ENCODE assay signal across 10 cellular contexts in the genomic region with DNA sequence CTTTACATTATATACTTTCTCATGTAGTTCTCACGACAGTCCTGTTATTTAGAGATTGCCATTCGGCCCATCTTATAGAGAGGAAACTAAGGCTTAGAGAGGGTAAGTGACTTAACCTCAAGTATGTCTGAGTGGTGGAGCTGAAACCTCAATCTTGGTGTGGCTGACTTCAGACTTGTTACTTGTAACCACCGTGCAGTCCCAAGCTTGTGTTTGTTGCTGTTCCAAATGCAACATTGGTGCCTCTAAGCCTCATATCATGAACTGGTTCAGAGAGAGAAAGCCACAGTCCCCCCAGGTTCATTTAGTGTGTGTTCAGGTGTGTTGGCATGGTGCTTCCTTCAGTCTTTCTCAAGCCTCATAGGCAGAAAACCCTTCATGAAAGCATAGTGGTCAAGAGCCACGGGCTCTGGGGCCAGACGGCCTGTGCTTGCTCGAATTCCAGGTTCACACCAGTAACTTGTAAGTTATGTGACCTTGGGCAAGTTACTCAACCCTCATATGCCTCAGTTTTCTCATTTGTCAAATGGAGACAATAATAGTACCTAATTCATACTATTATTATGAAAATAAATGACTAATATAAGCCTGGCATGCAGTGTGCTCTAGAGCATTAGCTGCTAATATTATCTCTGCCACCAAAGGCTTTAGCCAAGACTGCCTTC. TPM values are rescaled to one million over a fixed set of nuclear protein-coding genes. Genes with fewer than 3 reads are reported as not detected.
DNase-seq lines count a peak whose midpoint lies in the region; ATAC-seq, FAIRE-seq and TF ChIP-seq lines count a peak whose summit lies in the region.
"Had no signal": no experiment of that assay in that cellular context is flagged by ENCODE, and none has a peak within 500 bp of the region (broad histone marks: within the 10 kb centered on the region; RNA-seq: fewer than 3 reads in every experiment).

No MANE protein-coding gene starts in this region.

- H3K9me3 Mint-ChIP-seq in GM23338 (no peaks in the 10 kb centered on the region), glutamatergic neuron (ENCODE audit: unreplicated experiment) (peaks cover 1% of the 10 kb centered on the region), nephron progenitor cell (no peaks in the 10 kb centered on the region)

- H3K27me3 Mint-ChIP-seq in GM23338 (ENCODE audit: insufficient read depth, low read depth, poor library complexity) (peaks cover 4% of the 10 kb centered on the region), glutamatergic neuron (ENCODE audit: unreplicated experiment) (peaks cover 7% of the 10 kb centered on the region), nephron progenitor cell (ENCODE audit: low read depth, poor library complexity) (peaks cover 6% of the 10 kb centered on the region)

- H3K4me1 Mint-ChIP-seq in GM23338 (peaks cover 43% of the 10 kb centered on the region), glutamatergic neuron (ENCODE audit: low read depth, unreplicated experiment) (no peaks in the 10 kb centered on the region), nephron progenitor cell (peaks cover 21% of the 10 kb centered on the region)

- no peaks in the 10 kb centered on the region for H3K27me3 ChIP-seq in GM23338 (ENCODE audit: insufficient read depth)

- H3K36me3 Mint-ChIP-seq in GM23338 (ENCODE audit: low read depth) (peaks cover 41% of the 10 kb centered on the region), glutamatergic neuron (ENCODE audit: unreplicated experiment) (no peaks in the 10 kb centered on the region), nephron progenitor cell (ENCODE audit: low read depth) (no peaks in the 10 kb centered on the region)

- TF ChIP-seq CTCF in GM23338 (conservative IDR thresholded peaks at IDR 0.05; ENCODE audit: low read depth in 2 of 2) (no peak), glutamatergic neuron (IDR thresholded peaks at IDR 0.05; ENCODE audit: partially characterized antibody, unreplicated experiment) (no peak), nephron progenitor cell (IDR thresholded peaks at IDR 0.05) (no peak)

- H3F3A ChIP-seq in GM23338 (replicated peaks; ENCODE audit: low read depth): peaks cover 27% of the 10 kb centered on the region

- H3K4me3 Mint-ChIP-seq in GM23338 (no peak overlapping the region), glutamatergic neuron (ENCODE audit: unreplicated experiment) (no peak overlapping the region), nephron progenitor cell (no peak overlapping the region)

- H3K27ac Mint-ChIP-seq in GM23338: peak overlapping the region; percentile 18; the same call in 1 of the 2 replicates
- no peak overlapping the region for H3K27ac Mint-ChIP-seq in glutamatergic neuron (ENCODE audit: unreplicated experiment)
- no peak overlapping the region for H3K27ac Mint-ChIP-seq in nephron progenitor cell

- H3K4me3 ChIP-seq in GM23338: no peak overlapping the region
- H3K4me3 ChIP-seq: lung had no signal

- no peak overlapping the region for H2AFZ ChIP-seq in GM23338

- DNase-seq in GM23338 (ENCODE audit: low spot score) (no peak), MV-4-11 (lab: John Stamatoyannopoulos, UW) (peak; percentile 83), kidney glomerular epithelial cell (lab: John Stamatoyannopoulos, UW) (peak; percentile 25), NCI-H524 treated with DMSO at 0.1 percent for 48 hours (lab: John Stamatoyannopoulos, UW) (no peak), glutamatergic neuron (no peak), urothelium cell line (ENCODE audit: low spot score) (no peak), nephron progenitor cell (no peak)
- DNase-seq: NCI-H82 had no signal

- H3K4me2 ChIP-seq in GM23338: no peak overlapping the region

- peaks cover 21% of the 10 kb centered on the region for H3K4me1 ChIP-seq in GM23338 (ENCODE audit: insufficient read depth)

- peaks cover 41% of the 10 kb centered on the region for H3K79me2 ChIP-seq in GM23338 (replicated peaks; ENCODE audit: insufficient read depth)

- no peaks in the 10 kb centered on the region; the same call in 1 of the 2 replicates for H3K36me3 ChIP-seq in GM23338 (ENCODE audit: insufficient read depth)

- peak; percentile 75 for ATAC-seq in GM18858 (IDR thresholded peaks at IDR 0.05; ENCODE audit: unreplicated experiment)
- no peak for ATAC-seq in GM23338

- peak overlapping the region; percentile 17; the same call in 1 of the 2 replicates for H3K27ac ChIP-seq in GM23338 (ENCODE audit: low read depth)

- no peak for FAIRE-seq in urothelium cell line (lab: Jason Lieb, UNC)

- H4K20me1 ChIP-seq in GM23338 (replicated peaks; ENCODE audit: insufficient read depth): peaks cover 5% of the 10 kb centered on the region

- no peaks in the 10 kb centered on the region for H3K9me2 ChIP-seq in GM23338 (ENCODE audit: insufficient read depth)

TF ChIP-seq in GM23338, 12 proteins besides CTCF, POLR2A, EP300 and RAD21:
- TF ChIP-seq POLR2AphosphoS5 (IDR thresholded peaks at IDR 0.05; ENCODE audit: low read depth) (no peak), JUNB (IDR thresholded peaks at IDR 0.05; ENCODE audit: unreplicated experiment) (no peak), STAT1 (IDR thresholded peaks at IDR 0.05; ENCODE audit: unreplicated experiment) (no peak), NANOG (IDR thresholded peaks at IDR 0.05; ENCODE audit: borderline replicate concordance) (no peak)
- TF ChIP-seq, protein P1, sequence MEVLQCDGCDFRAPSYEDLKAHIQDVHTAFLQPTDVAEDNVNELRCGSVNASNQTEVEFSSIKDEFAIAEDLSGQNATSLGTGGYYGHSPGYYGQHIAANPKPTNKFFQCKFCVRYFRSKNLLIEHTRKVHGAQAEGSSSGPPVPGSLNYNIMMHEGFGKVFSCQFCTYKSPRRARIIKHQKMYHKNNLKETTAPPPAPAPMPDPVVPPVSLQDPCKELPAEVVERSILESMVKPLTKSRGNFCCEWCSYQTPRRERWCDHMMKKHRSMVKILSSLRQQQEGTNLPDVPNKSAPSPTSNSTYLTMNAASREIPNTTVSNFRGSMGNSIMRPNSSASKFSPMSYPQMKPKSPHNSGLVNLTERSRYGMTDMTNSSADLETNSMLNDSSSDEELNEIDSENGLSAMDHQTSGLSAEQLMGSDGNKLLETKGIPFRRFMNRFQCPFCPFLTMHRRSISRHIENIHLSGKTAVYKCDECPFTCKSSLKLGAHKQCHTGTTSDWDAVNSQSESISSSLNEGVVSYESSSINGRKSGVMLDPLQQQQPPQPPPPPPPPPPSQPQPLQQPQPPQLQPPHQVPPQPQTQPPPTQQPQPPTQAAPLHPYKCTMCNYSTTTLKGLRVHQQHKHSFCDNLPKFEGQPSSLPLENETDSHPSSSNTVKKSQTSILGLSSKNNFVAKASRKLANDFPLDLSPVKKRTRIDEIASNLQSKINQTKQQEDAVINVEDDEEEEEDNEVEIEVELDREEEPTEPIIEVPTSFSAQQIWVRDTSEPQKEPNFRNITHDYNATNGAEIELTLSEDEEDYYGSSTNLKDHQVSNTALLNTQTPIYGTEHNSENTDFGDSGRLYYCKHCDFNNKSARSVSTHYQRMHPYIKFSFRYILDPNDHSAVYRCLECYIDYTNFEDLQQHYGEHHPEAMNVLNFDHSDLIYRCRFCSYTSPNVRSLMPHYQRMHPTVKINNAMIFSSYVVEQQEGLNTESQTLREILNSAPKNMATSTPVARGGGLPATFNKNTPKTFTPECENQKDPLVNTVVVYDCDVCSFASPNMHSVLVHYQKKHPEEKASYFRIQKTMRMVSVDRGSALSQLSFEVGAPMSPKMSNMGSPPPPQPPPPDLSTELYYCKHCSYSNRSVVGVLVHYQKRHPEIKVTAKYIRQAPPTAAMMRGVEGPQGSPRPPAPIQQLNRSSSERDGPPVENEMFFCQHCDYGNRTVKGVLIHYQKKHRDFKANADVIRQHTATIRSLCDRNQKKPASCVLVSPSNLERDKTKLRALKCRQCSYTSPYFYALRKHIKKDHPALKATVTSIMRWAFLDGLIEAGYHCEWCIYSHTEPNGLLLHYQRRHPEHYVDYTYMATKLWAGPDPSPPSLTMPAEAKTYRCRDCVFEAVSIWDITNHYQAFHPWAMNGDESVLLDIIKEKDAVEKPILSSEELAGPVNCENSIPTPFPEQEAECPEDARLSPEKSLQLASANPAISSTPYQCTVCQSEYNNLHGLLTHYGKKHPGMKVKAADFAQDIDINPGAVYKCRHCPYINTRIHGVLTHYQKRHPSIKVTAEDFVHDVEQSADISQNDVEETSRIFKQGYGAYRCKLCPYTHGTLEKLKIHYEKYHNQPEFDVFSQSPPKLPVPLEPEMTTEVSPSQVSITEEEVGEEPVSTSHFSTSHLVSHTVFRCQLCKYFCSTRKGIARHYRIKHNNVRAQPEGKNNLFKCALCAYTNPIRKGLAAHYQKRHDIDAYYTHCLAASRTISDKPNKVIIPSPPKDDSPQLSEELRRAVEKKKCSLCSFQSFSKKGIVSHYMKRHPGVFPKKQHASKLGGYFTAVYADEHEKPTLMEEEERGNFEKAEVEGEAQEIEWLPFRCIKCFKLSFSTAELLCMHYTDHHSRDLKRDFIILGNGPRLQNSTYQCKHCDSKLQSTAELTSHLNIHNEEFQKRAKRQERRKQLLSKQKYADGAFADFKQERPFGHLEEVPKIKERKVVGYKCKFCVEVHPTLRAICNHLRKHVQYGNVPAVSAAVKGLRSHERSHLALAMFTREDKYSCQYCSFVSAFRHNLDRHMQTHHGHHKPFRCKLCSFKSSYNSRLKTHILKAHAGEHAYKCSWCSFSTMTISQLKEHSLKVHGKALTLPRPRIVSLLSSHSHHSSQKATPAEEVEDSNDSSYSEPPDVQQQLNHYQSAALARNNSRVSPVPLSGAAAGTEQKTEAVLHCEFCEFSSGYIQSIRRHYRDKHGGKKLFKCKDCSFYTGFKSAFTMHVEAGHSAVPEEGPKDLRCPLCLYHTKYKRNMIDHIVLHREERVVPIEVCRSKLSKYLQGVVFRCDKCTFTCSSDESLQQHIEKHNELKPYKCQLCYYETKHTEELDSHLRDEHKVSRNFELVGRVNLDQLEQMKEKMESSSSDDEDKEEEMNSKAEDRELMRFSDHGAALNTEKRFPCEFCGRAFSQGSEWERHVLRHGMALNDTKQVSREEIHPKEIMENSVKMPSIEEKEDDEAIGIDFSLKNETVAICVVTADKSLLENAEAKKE (CRISPR knock-in tag; IDR thresholded peaks at IDR 0.05): no peak

RNA-seq across cellular contexts. Expression of a gene that starts 39.9 kb away (rescaled TPM):
- total RNA-seq in GM23338 (2014; rRNA removed; shearing (Covaris generic)): 142 TPM in 2 replicates
- 58.1 and 64.1 TPM in 2 replicates for polyA plus RNA-seq in GM23338 (2016; fragmentation: Nextera tagmentation; extraction: Ambion mirVana)
- 1.9 TPM for total RNA-seq in glutamatergic neuron (ENCODE audit: unreplicated experiment)

Comparison
In these comparisons a context has a peak if more than half of its experiments do, and no peak if none do; other contexts are left out.
1. DNase-seq: peak in MV-4-11 (single experiment) and kidney glomerular epithelial cell (single experiment); none in GM23338 (single experiment), NCI-H524 treated with DMSO at 0.1 percent for 48 hours (single experiment), glutamatergic neuron (single experiment), urothelium cell line (single experiment) and nephron progenitor cell (single experiment).
2. RNA of a gene that starts 39.9 kb away (total RNA-seq): 142 TPM in GM23338; 1.9 TPM in glutamatergic neuron (single experiment); every median in the first group is over 10 times any median in the second.